In the genomic region with DNA sequence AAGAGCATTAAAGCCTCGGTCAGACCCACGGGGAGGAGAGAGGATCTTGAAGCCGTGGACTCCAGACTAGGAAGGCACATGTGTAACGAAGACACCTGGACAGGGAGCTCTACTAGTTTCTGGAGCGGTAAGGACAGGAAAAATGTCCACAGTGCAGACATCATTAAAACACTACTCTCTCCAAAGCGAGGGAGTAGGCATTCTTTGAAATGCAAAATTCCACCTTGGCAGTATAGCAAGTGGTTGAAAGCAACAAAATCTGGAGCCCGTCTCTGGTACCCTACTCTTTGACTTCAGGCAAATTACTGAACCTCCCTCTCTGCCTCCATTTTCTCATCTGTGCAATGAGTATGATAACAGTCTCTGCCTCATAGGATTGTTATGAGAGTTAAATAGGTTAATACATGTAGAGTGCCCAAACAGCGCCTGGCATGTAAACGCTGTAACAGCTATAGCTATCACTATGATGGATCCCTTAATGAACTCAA, we compare ENCODE assay signal across 10 cellular contexts. TPM values are rescaled to one million over a fixed set of nuclear protein-coding genes. Genes with fewer than 3 reads are reported as not detected.
A peak's percentile ranks its signal among the peaks of the same experiment; 100 is the strongest.
DNase-seq lines count a peak whose midpoint lies in the region; ATAC-seq and FAIRE-seq lines count a peak whose summit lies in the region.
"Had no signal": no experiment of that assay in that cellular context is flagged by ENCODE, and none has a peak within 500 bp of the region (broad histone marks: within the 10 kb centered on the region; RNA-seq: fewer than 3 reads in every experiment).

No MANE protein-coding gene starts in this region.

- ATAC-seq in GM18511 (IDR thresholded peaks at IDR 0.05; ENCODE audit: unreplicated experiment) (no peak), GM19395 (IDR thresholded peaks at IDR 0.05; ENCODE audit: unreplicated experiment) (no peak)

- H3K9me3 Mint-ChIP-seq in activated CD4-positive, alpha-beta memory T cell treated with anti-CD3 and anti-CD28 coated beads, Interleukin-2, amount 10 ng/mL, durations not matched to agents 7 days and 5 days, result no peaks in the 10 kb centered on the region

- CTCF ChIA-PET in activated CD4-positive, alpha-beta memory T cell treated with anti-CD3 and anti-CD28 coated beads, Interleukin-2, amount 10 ng/mL, durations not matched to agents 7 days and 5 days (lab: Charles Lee), result interaction anchor here (0.7 to 3.9 kb wide), 11 partner anchors 13 to 197 kb away, joined by 3 to 56 read pairs (median 5); a partner anchor contains a TSS

- no peak overlapping the region for H3K27ac ChIP-seq in iPS DF 6.9 (ENCODE audit: low read length)
- H3K27ac ChIP-seq: brain microvascular endothelial cell had no signal

- POLR2A ChIA-PET in activated CD4-positive, alpha-beta memory T cell treated with anti-CD3 and anti-CD28 coated beads, Interleukin-2, amount 10 ng/mL, durations not matched to agents 7 days and 5 days (lab: Charles Lee), result interaction anchor here (1.0 to 1.5 kb wide), 5 partner anchors 8 to 62 kb away, joined by 3 to 8 read pairs (median 4); a partner anchor contains a TSS

- peak overlapping the region; percentile 43 for H3K4me2 ChIP-seq in skeletal muscle satellite cell (ENCODE audit: low read length)

- no peaks in the 10 kb centered on the region for H3K27me3 ChIP-seq in iPS DF 6.9 (ENCODE audit: control insufficient read depth, insufficient read depth, low read length)
- H3K27me3 ChIP-seq in skeletal muscle satellite cell (ENCODE audit: control insufficient read depth, insufficient read depth, low read length), result peaks cover 45% of the 10 kb centered on the region

- H3K4me3 Mint-ChIP-seq in activated CD4-positive, alpha-beta memory T cell treated with anti-CD3 and anti-CD28 coated beads, Interleukin-2, amount 10 ng/mL, durations not matched to agents 7 days and 5 days, result peak overlapping the region; percentile 72

- no peak overlapping the region for H3K27ac Mint-ChIP-seq in activated CD4-positive, alpha-beta memory T cell treated with anti-CD3 and anti-CD28 coated beads, Interleukin-2, amount 10 ng/mL, durations not matched to agents 7 days and 5 days

- peaks cover 14% of the 10 kb centered on the region for H3K27me3 Mint-ChIP-seq in activated CD4-positive, alpha-beta memory T cell treated with anti-CD3 and anti-CD28 coated beads, Interleukin-2, amount 10 ng/mL, durations not matched to agents 7 days and 5 days

- H3K36me3 ChIP-seq in iPS DF 6.9 (ENCODE audit: control insufficient read depth, insufficient read depth, low read length) (no peaks in the 10 kb centered on the region), skeletal muscle satellite cell (ENCODE audit: insufficient read depth, low read length) (no peaks in the 10 kb centered on the region)
- H3K36me3 ChIP-seq: brain microvascular endothelial cell had no signal

- no peaks in the 10 kb centered on the region for H3K9me3 ChIP-seq in iPS DF 6.9 (ENCODE audit: control insufficient read depth, insufficient read depth, low read length)
- no peaks in the 10 kb centered on the region for H3K9me3 ChIP-seq in skeletal muscle satellite cell (replicated peaks; ENCODE audit: low read length)

- H3K4me3 ChIP-seq in iPS DF 6.9 (ENCODE audit: low read length) (peak overlapping the region; percentile 54; the same call in 1 of the 2 replicates), skeletal muscle satellite cell (ENCODE audit: low read length) (peak overlapping the region; percentile 33)

- no peak overlapping the region for H3K9ac ChIP-seq in skeletal muscle satellite cell (ENCODE audit: low read depth, low read length)

- H3K4me1 Mint-ChIP-seq in activated CD4-positive, alpha-beta memory T cell treated with anti-CD3 and anti-CD28 coated beads, Interleukin-2, amount 10 ng/mL, durations not matched to agents 7 days and 5 days, result peaks cover 12% of the 10 kb centered on the region

- DNase-seq in GM19239 (ENCODE audit: insufficient read length, low spot score) (no peak), iPS DF 6.9 (ENCODE audit: low read depth, low spot score) (no peak), activated gamma-delta T cell treated with Interleukin-2 at 50 U/mL for 16 hours (no peak)
- no peak for DNase-seq in activated CD4-positive, alpha-beta memory T cell treated with anti-CD3 and anti-CD28 coated beads, Interleukin-2, amount 10 ng/mL, durations not matched to agents 7 days and 5 days
- DNase-seq: SHP77 had no signal

- H3K4me1 ChIP-seq in iPS DF 6.9 (ENCODE audit: control insufficient read depth, insufficient read depth, low read length), result peaks cover 9% of the 10 kb centered on the region
- H3K4me1 ChIP-seq in skeletal muscle satellite cell (ENCODE audit: control insufficient read depth, insufficient read depth, low read length), result no peaks in the 10 kb centered on the region

- WGBS in iPS DF 6.9 (ENCODE audit: insufficient coverage, insufficient read length), result no CpG with 5 or more reads among the region's 9 CpGs

- FAIRE-seq in GM19239 (lab: Jason Lieb, UNC), result peak; percentile 72

- no peaks in the 10 kb centered on the region for H3K36me3 Mint-ChIP-seq in activated CD4-positive, alpha-beta memory T cell treated with anti-CD3 and anti-CD28 coated beads, Interleukin-2, amount 10 ng/mL, durations not matched to agents 7 days and 5 days (ENCODE audit: low read depth)

RNA-seq across cellular contexts. Expression of a gene that starts 0.4 kb away (rescaled TPM):
- total RNA-seq in activated CD4-positive, alpha-beta memory T cell treated with anti-CD3 and anti-CD28 coated beads, Interleukin-2, amount 10 ng/mL, durations not matched to agents 7 days and 5 days, result under 1 TPM in 1 of 2 experiments, not detected in 1; 0.88 TPM
- not detected in 2 replicates for total RNA-seq in skeletal muscle satellite cell (2012; rRNA removed)

RNA-seq across cellular contexts. Expression of a gene that starts 11.0 kb away (rescaled TPM):
- not detected for total RNA-seq in activated CD4-positive, alpha-beta memory T cell treated with anti-CD3 and anti-CD28 coated beads, Interleukin-2, amount 10 ng/mL, durations not matched to agents 7 days and 5 days
- total RNA-seq in skeletal muscle satellite cell (2012; rRNA removed), result not detected in 2 replicates
- total RNA-seq: renal cortical epithelial cell had no signal
